8 cellular contexts compared by ENCODE assay signal in the genomic region with DNA sequence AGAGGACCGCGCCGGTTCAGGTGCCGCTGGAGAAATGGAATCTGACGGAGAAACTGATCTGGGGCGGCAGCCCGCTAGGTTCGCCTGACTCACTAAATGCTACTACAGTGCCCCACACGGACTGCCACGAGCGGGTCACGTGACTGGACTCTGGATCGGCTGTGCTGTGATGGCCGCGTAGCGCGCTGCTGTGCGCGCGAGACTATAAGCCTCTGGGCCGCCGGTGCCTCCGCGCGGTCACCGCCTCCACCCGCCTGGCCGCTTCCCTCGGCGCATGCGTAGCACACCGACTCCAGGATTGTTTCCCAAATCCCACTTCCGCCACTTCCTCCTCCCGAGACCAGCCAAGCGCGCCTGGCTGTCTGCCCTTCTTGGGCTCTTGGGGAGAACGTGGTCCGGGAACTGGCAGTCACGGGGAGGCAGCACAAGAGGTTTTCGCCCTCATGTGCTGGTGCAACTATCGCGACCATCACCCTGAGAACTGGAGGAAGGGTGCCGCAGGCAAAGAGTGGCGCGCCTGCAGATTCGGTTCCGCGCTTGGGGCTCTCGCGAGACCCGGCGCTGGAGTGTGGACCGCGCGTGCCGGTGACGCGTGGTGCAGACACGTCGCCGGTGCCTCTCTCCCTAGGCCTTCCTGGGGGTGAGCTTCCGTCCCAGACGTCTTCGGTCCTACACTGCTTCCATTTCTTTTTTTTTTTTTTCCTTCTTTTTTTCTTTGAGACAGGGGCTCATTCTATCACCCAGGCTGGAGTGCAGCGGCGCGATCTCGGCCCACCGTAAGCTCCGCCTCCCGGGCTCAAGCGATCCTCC. TPM values are rescaled to one million over a fixed set of nuclear protein-coding genes. Genes with fewer than 3 reads are reported as not detected.
A peak's percentile ranks its signal among the peaks of the same experiment; 100 is the strongest.
DNase-seq lines count a peak whose midpoint lies in the region; ATAC-seq, FAIRE-seq and TF ChIP-seq lines count a peak whose summit lies in the region.

No MANE protein-coding gene starts in this region.

- DNase-seq in GM12891 (ENCODE audit: insufficient read length, low spot score) (peak; percentile 78), NCI-H1436 treated with DMSO at 0.1 percent for 48 hours (lab: John Stamatoyannopoulos, UW) (peak; percentile 70), T-cell (peak; percentile 79 to 93 (median 88)), amniotic stem cell (lab: John Stamatoyannopoulos, UW) (peak; percentile 95), left ventricle myocardium inferior (peak; percentile 97), prostate gland (ENCODE audit: low spot score) (peak; percentile 93)

- no peaks in the 10 kb centered on the region for H3K36me3 Mint-ChIP-seq in T-cell

- POLR2A ChIA-PET in T-cell (lab: Charles Lee), result interaction anchor here (0.6 to 1.9 kb wide), 12 partner anchors 8 to 675 kb away, joined by 3 to 27 read pairs (median 6); a partner anchor contains a TSS

- H3K27ac ChIP-seq in left ventricle myocardium inferior (replicated peaks) (peak overlapping the region; percentile 97), prostate gland (peak overlapping the region; percentile 90 to 97), urinary bladder (ENCODE audit: low read depth) (peak overlapping the region; percentile 97)

- TF ChIP-seq CTCF in left ventricle myocardium inferior (IDR thresholded peaks at IDR 0.05; ENCODE audit: borderline replicate concordance), result no peak
- peak in 2 of 4 experiments; percentile 11 to 45 for TF ChIP-seq CTCF in prostate gland (IDR thresholded peaks at IDR 0.05)

- peak overlapping the region; percentile 98 for H3K27ac Mint-ChIP-seq in T-cell

- TF ChIP-seq POLR2A in GM12891 (IDR thresholded peaks at IDR 0.05; ENCODE audit: low read depth, low read length) (peak; percentile 98), prostate gland (IDR thresholded peaks at IDR 0.05) (peak; percentile 69)

- H3K36me3 ChIP-seq in left ventricle myocardium inferior (no peaks in the 10 kb centered on the region), prostate gland (no peaks in the 10 kb centered on the region), urinary bladder (ENCODE audit: insufficient read depth) (no peaks in the 10 kb centered on the region)

- FAIRE-seq in GM12891 (lab: Jason Lieb, UNC), result peak; percentile 100

- no peaks in the 10 kb centered on the region for H3K9me3 Mint-ChIP-seq in T-cell

- no peaks in the 10 kb centered on the region for H3K27me3 ChIP-seq in left ventricle myocardium inferior (ENCODE audit: low read depth)
- no peaks in the 10 kb centered on the region for H3K27me3 ChIP-seq in prostate gland (replicated peaks; ENCODE audit: insufficient read depth)

- intact Hi-C loops in left ventricle myocardium inferior (cut with micrococcal nuclease) (no loop called here), prostate gland (cut with DNase I) (loop anchor here (1.0 to 5.0 kb wide), 2 partner anchors 77 to 269 kb away; a partner anchor contains a TSS)

- peaks cover 22% of the 10 kb centered on the region for H3K4me1 ChIP-seq in left ventricle myocardium inferior
- no peaks in the 10 kb centered on the region for H3K4me1 ChIP-seq in prostate gland (replicated peaks)
- no peaks in the 10 kb centered on the region for H3K4me1 ChIP-seq in urinary bladder (ENCODE audit: insufficient read depth)

- no peaks in the 10 kb centered on the region for H3K9me3 ChIP-seq in left ventricle myocardium inferior (replicated peaks)
- no peaks in the 10 kb centered on the region for H3K9me3 ChIP-seq in prostate gland

- H3K4me1 Mint-ChIP-seq in T-cell, result peaks cover 19 to 24% (median 22%) of the 10 kb centered on the region in 3 donors

- CTCF ChIA-PET in T-cell (lab: Charles Lee), result interaction anchor here (0.6 to 2.2 kb wide), 8 partner anchors 22 to 795 kb away, joined by 3 to 10 read pairs (median 4); a partner anchor contains a TSS

- H3K4me3 Mint-ChIP-seq in T-cell, result peak overlapping the region; percentile 91 to 93 (median 91)

- no peaks in the 10 kb centered on the region for H3K27me3 Mint-ChIP-seq in T-cell

- H3K4me3 ChIP-seq in left ventricle myocardium inferior (peak overlapping the region; percentile 80), prostate gland (peak overlapping the region; percentile 62 to 70), urinary bladder (ENCODE audit: low read depth, low read length) (peak overlapping the region; percentile 39)

- WGBS in prostate gland, result 1% methylated on average over 72 of the region's 72 CpGs
- WGBS in urinary bladder, result under 1% methylated on average over 72 of the region's 72 CpGs

- peak; percentile 72 for ATAC-seq in HG02840 (IDR thresholded peaks at IDR 0.05; ENCODE audit: low FRiP score, unreplicated experiment)
- ATAC-seq in T-cell (replicated peaks in 1 of 4), result peak; percentile 87 to 93 (median 90)

TF ChIP-seq in GM12891, 5 proteins besides CTCF, POLR2A, EP300 and RAD21:
- peak; percentile 53; the same call in 1 of the 2 replicates for TF ChIP-seq SPI1 (IDR thresholded peaks at IDR 0.05; ENCODE audit: low read depth, low read length)
- TF ChIP-seq POU2F2 (IDR thresholded peaks at IDR 0.05; ENCODE audit: low read depth, low read length), result peak; percentile 84
- TF ChIP-seq PAX5 (IDR thresholded peaks at IDR 0.05; ENCODE audit: insufficient read depth, low read length, severe bottlenecking), result peak; percentile 2
- peak; percentile 96; the same call in 1 of the 2 replicates for TF ChIP-seq POLR2AphosphoS5 (IDR thresholded peaks at IDR 0.05; ENCODE audit: low read depth, low read length)
- TF ChIP-seq TAF1 (IDR thresholded peaks at IDR 0.05; ENCODE audit: low read depth, low read length), result peak; percentile 89

RNA-seq across cellular contexts. Expression of a gene that starts 35.8 kb away (rescaled TPM):
- polyA plus RNA-seq in GM12891 (2012; ENCODE audit: low read depth, missing spikeins), result 40.4 TPM
- total RNA-seq in T-cell (under 1 TPM; 0.21 to 0.79 (median 0.70) TPM), left ventricle myocardium inferior (not detected), prostate gland (1 to 10 TPM; 2.7 to 4.0 TPM), urinary bladder (0.74 TPM)
- polyA plus RNA-seq in urinary bladder, result 2.9 TPM

Comparison
In these comparisons a context has a peak if more than half of its experiments do, and no peak if none do; other contexts are left out.
1. Peak in every context shown above with its lines: DNase-seq, ATAC-seq, H3K4me3 ChIP-seq and H3K27ac ChIP-seq.